In the genomic region with DNA sequence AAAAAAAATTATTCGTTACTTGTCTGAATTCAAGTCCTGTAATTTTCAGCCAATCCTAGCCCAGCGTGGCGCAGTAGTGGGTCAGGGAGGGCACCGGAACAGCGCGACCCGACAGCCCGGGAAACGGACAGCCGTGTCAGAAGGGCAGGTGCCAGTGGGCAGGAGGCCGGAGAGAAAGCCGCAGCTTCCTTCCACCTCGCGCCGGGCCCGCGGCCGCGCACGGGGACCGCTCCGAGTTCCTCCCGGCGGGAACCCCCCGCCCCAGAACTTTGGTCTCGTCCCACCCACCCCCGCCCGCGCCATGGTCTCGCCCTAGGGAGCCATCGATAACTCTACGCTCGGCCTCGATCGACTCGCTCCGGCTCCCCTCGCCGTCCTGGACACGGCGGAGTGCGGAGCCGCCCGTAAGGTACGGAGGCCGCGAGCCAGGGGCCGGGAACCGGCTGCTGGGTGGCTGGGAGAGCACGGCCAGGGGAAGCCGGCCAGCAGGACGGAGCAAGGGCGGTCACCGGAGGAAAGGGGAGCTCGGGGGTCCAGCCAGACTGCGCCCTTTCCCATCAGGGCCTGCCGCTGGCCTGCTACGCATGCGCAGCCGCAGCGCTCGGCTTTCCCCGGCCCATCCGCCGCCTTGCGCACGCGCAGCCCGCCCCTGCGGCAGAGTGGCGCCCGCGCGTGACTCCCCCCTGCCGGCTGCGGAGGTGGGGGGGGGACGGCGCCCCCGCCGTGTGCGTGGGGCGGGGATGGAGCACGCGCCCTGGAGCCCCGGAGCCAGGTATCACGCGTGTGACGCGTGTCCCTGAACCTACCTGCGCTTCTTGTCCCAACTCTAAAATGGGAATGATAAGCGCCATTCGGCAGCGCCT, we compare ENCODE assay signal across 8 cellular contexts. TPM values are rescaled to one million over a fixed set of nuclear protein-coding genes. Genes with fewer than 3 reads are reported as not detected.
DNase-seq lines count a peak whose midpoint lies in the region; ATAC-seq, FAIRE-seq and TF ChIP-seq lines count a peak whose summit lies in the region.

A gene with protein sequence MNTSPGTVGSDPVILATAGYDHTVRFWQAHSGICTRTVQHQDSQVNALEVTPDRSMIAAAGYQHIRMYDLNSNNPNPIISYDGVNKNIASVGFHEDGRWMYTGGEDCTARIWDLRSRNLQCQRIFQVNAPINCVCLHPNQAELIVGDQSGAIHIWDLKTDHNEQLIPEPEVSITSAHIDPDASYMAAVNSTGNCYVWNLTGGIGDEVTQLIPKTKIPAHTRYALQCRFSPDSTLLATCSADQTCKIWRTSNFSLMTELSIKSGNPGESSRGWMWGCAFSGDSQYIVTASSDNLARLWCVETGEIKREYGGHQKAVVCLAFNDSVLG (plus strand): TSS at position 351 of the 863 bp plus-strand sequence. CDS start 632 bp downstream, outside the sequence.

- peaks cover 33% of the 10 kb centered on the region for H3K4me1 ChIP-seq in HepG2 (ENCODE audit: insufficient read depth, low read length)

- CTCF ChIA-PET in activated CD4-positive, alpha-beta T cell treated with anti-CD3 and anti-CD28 coated beads, Interleukin-2, amount 10 ng/mL, durations not matched to agents 7 days and 5 days (lab: Charles Lee) = interaction anchor here (1.4 kb wide), 1 partner anchor 10 kb away, joined by 3 read pairs; a partner anchor contains a TSS
- CTCF ChIA-PET in HepG2 (lab: Yijun Ruan, JAX; ENCODE audit: low intra/inter-chr PET ratio, low total read pairs) = no interaction called here

- no peaks in the 10 kb centered on the region for H4K20me1 ChIP-seq in HepG2 (ENCODE audit: insufficient read depth, low read length)

- H3K79me2 ChIP-seq in HepG2 (ENCODE audit: insufficient read depth, low read length) = peaks cover 8% of the 10 kb centered on the region

- H3K27me3 ChIP-seq in HepG2 (ENCODE audit: control insufficient read depth in 1 of 2, insufficient read depth in 2 of 2, low read length in 2 of 2) = 0 out of 5 replicates have a peak, but pooled peaks cover 0 to 1% of the 10 kb centered on the region in 2 experiments

- peak within 1 kb of the TSS; percentile 87 for H3K27ac Mint-ChIP-seq in activated CD4-positive, alpha-beta T cell treated with anti-CD3 and anti-CD28 coated beads, Interleukin-2, amount 10 ng/mL, durations not matched to agents 7 days and 5 days

- H3K9ac ChIP-seq in HepG2 (ENCODE audit: insufficient read depth, low read depth, low read length) = peak within 1 kb of the TSS; percentile 97

- intact Hi-C loops in HepG2 (cut with micrococcal nuclease; ENCODE audit: unreplicated experiment) = no loop called here

- FAIRE-seq in HepG2 (lab: Jason Lieb, UNC) = no peak

- peaks cover 24% of the 10 kb centered on the region for H3K4me1 Mint-ChIP-seq in activated CD4-positive, alpha-beta T cell treated with anti-CD3 and anti-CD28 coated beads, Interleukin-2, amount 10 ng/mL, durations not matched to agents 7 days and 5 days

- TF ChIP-seq CTCF in HepG2 (CRISPR knock-in tag; IDR thresholded peaks at IDR 0.05) = peak; percentile 38; the same call in 1 of the 2 replicates

- H3K9me3 Mint-ChIP-seq in activated CD4-positive, alpha-beta T cell treated with anti-CD3 and anti-CD28 coated beads, Interleukin-2, amount 10 ng/mL, durations not matched to agents 7 days and 5 days = no peaks in the 10 kb centered on the region

- peaks cover 4% of the 10 kb centered on the region for H3K27me3 Mint-ChIP-seq in activated CD4-positive, alpha-beta T cell treated with anti-CD3 and anti-CD28 coated beads, Interleukin-2, amount 10 ng/mL, durations not matched to agents 7 days and 5 days

- POLR2A ChIA-PET in activated CD4-positive, alpha-beta T cell treated with anti-CD3 and anti-CD28 coated beads, Interleukin-2, amount 10 ng/mL, durations not matched to agents 7 days and 5 days (lab: Charles Lee) = no interaction called here
- POLR2A ChIA-PET in HepG2 (lab: Yijun Ruan, JAX) = interaction anchor here (0.8 to 4.3 kb wide), 6 partner anchors 9 to 50 kb away, joined by 3 to 18 read pairs (median 10); a partner anchor contains a TSS

- H3K4me3 Mint-ChIP-seq in activated CD4-positive, alpha-beta T cell treated with anti-CD3 and anti-CD28 coated beads, Interleukin-2, amount 10 ng/mL, durations not matched to agents 7 days and 5 days = peak within 1 kb of the TSS; percentile 77

- peak within 1 kb of the TSS; percentile 71 to 96 (median 83) for H3K4me3 ChIP-seq in HepG2 (replicated peaks in 1 of 3; ENCODE audit: insufficient read depth in 1 of 3, low read depth in 2 of 3, low read length in 3 of 3)

- H3K4me2 ChIP-seq in HepG2 (ENCODE audit: low read depth, low read length) = peak within 1 kb of the TSS; percentile 99

- no TSS peak for BruUV-seq in HepG2 (replicated peaks; lab: Mats Ljungman, UMichigan)

- WGBS in HepG2 (ENCODE audit: low lambda C conversion rate) = under 1% methylated on average over 33 of the region's 93 CpGs

- peak within 1 kb of the TSS; percentile 89 for H3K27ac ChIP-seq in HepG2 (ENCODE audit: extremely low read length, insufficient read depth, low read length)

- peaks cover 2 to 13% of the 10 kb centered on the region in 2 experiments; a peak in 3 of 5 replicates for H3K36me3 ChIP-seq in HepG2 (replicated peaks in 1 of 2; ENCODE audit: control insufficient read depth in 1 of 2, insufficient read depth in 2 of 2, low read length in 2 of 2)

- H3K36me3 Mint-ChIP-seq in activated CD4-positive, alpha-beta T cell treated with anti-CD3 and anti-CD28 coated beads, Interleukin-2, amount 10 ng/mL, durations not matched to agents 7 days and 5 days (ENCODE audit: low read depth) = peaks cover 15% of the 10 kb centered on the region

- peak within 1 kb of the TSS; percentile 71 for H2AFZ ChIP-seq in HepG2 (ENCODE audit: low read length)

- peak in 1 of 2 experiments; percentile 18; a peak in 1 of 4 replicates for TF ChIP-seq EP300 in HepG2 (IDR thresholded peaks at IDR 0.05; ENCODE audit: low read depth in 2 of 2, low read length in 2 of 2)
- TF ChIP-seq EP300 in HepG2 (CRISPR knock-in tag; IDR thresholded peaks at IDR 0.05; ENCODE audit: borderline replicate concordance) = peak; percentile 35; the same call in 1 of the 2 replicates

- ATAC-seq in GM18870 (IDR thresholded peaks at IDR 0.05; ENCODE audit: unreplicated experiment) = peak; percentile 53
- ATAC-seq in HG03139 (IDR thresholded peaks at IDR 0.05; ENCODE audit: unreplicated experiment) = peak; percentile 74
- peak; percentile 52 for ATAC-seq in HepG2

- DNase-seq in AG20443 (ENCODE audit: low spot score) (peak; percentile 100), NCI-H460 (ENCODE audit: extremely low read depth, low read depth) (peak; percentile 80), dedifferentiated amniotic fluid mesenchymal stem cell (ENCODE audit: extremely low spot score) (peak; percentile 79), HepG2 (ENCODE audit: low spot score) (peak; percentile 65)
- peak; percentile 88 for DNase-seq in activated CD4-positive, alpha-beta T cell treated with anti-CD3 and anti-CD28 coated beads, Interleukin-2, amount 10 ng/mL, durations not matched to agents 7 days and 5 days
- peak; percentile 79 to 86 for DNase-seq in stimulated activated CD4-positive, alpha-beta T cell treated with anti-CD3 and anti-CD28 coated beads, Interleukin-2, amount 100 ng/mL, for 48 hours

- in situ Hi-C loops in HepG2 (cut with HindIII; ENCODE audit: extremely low pct_ligation_motif_present, low pct_unique_long_range_greater_than_20kb) = no loop called here

- no peaks in the 10 kb centered on the region for H3K9me3 ChIP-seq in HepG2 (ENCODE audit: low read length)

- no peak for TF ChIP-seq RAD21 in HepG2 (CRISPR knock-in tag; IDR thresholded peaks at IDR 0.05)

- peak; percentile 77 to 80 for TF ChIP-seq POLR2A in HepG2 (IDR thresholded peaks at IDR 0.05; ENCODE audit: insufficient read depth in 1 of 2, low read depth in 2 of 2, low read length in 2 of 2)

TF ChIP-seq in HepG2, 621 proteins besides CTCF, POLR2A, EP300 and RAD21 (continues in another document):
- no peak for TF ChIP-seq STAT5B (CRISPR knock-in tag; IDR thresholded peaks at IDR 0.05)
- no peak for TF ChIP-seq ZNF292 (CRISPR knock-in tag; IDR thresholded peaks at IDR 0.05; ENCODE audit: borderline replicate concordance, low read depth)
- peak; percentile 57 for TF ChIP-seq MYC (CRISPR knock-in tag; IDR thresholded peaks at IDR 0.05; ENCODE audit: borderline replicate concordance)
- no peak for TF ChIP-seq ZNF282 (IDR thresholded peaks at IDR 0.05; ENCODE audit: partially characterized antibody)
- peak; percentile 56 for TF ChIP-seq TBL1XR1 (IDR thresholded peaks at IDR 0.05; ENCODE audit: borderline replicate concordance, low read length, partially characterized antibody)
- no peak for TF ChIP-seq RAD51 (IDR thresholded peaks at IDR 0.05; ENCODE audit: borderline replicate concordance)
- peak; percentile 74 for TF ChIP-seq SAP130 (CRISPR knock-in tag; IDR thresholded peaks at IDR 0.05; ENCODE audit: low read depth)

RNA-seq across cellular contexts. Expression of the gene that starts here (rescaled TPM):
- 58.5 and 58.7 TPM in 2 replicates for total RNA-seq in NCI-H460 (2014; rRNA removed; shearing (Covaris generic))
- polyA plus RNA-seq in NCI-H460 (2014; cell fraction: nucleus; rRNA removed) = 105 and 135 TPM in 2 replicates
- total RNA-seq in activated CD4-positive, alpha-beta T cell treated with anti-CD3 and anti-CD28 coated beads, Interleukin-2, amount 10 ng/mL, durations not matched to agents 7 days and 5 days = 10 to 100 TPM; 35.9 to 36.4 TPM
- total RNA-seq in HepG2 (2016; rRNA removed; fragmentation: Illumina TruSeq; extraction: Trizol) = 25.2 and 30.8 TPM in 2 replicates
- 66.8 and 68.3 TPM in 2 replicates for total RNA-seq in HepG2 (2016; cell fraction: cytosol; rRNA removed; fragmentation: Illumina TruSeq; extraction: Trizol; ENCODE audit: low read depth)
- 24.8 and 34.9 TPM in 2 replicates for total RNA-seq in HepG2 (2016; cell fraction: insoluble cytoplasmic fraction; rRNA removed; fragmentation: Illumina TruSeq; extraction: Trizol)
- total RNA-seq in HepG2 (2016; cell fraction: membrane; rRNA removed; fragmentation: Illumina TruSeq; extraction: Trizol) = 73.3 and 82.0 TPM in 2 replicates
- total RNA-seq in HepG2 (2016; cell fraction: nucleus; rRNA removed; fragmentation: Illumina TruSeq; extraction: Trizol) = 20.0 and 20.9 TPM in 2 replicates
- polyA plus RNA-seq in HepG2 (2011; rRNA removed) = 70.9 and 72.7 TPM in 2 replicates
- 88.3 and 159 TPM in 2 replicates for polyA plus RNA-seq in HepG2 (2011; cell fraction: cytosol; rRNA removed)
- polyA plus RNA-seq in HepG2 (2011; cell fraction: nucleus; rRNA removed) = 109 and 133 TPM in 2 replicates
- 26.5 and 34.3 TPM in 2 replicates for polyA plus RNA-seq in HepG2 (2012)
- 136 and 139 TPM in 2 replicates for polyA plus RNA-seq in HepG2 (2016; cell fraction: cytosol; fragmentation: Illumina TruSeq; extraction: Trizol; ENCODE audit: low read depth)
- polyA plus RNA-seq in HepG2 (2016; cell fraction: insoluble cytoplasmic fraction; fragmentation: Illumina TruSeq; extraction: Trizol; ENCODE audit: low read depth) = 45.5 and 48.4 TPM in 2 replicates
- 121 and 123 TPM in 2 replicates for polyA plus RNA-seq in HepG2 (2016; cell fraction: membrane; fragmentation: Illumina TruSeq; extraction: Trizol; ENCODE audit: low read depth)
- 52.7 and 57.3 TPM in 2 replicates for polyA plus RNA-seq in HepG2 (2016; cell fraction: nucleus; fragmentation: Illumina TruSeq; extraction: Trizol; ENCODE audit: insufficient read depth, low read depth)
- polyA minus RNA-seq in HepG2 (2011; rRNA and poly(A)+ RNA removed; ENCODE audit: low replicate concordance) = 111 and 121 TPM in 2 replicates
- 30.5 and 31.0 TPM in 2 replicates for polyA minus RNA-seq in HepG2 (2011; cell fraction: cytosol; rRNA and poly(A)+ RNA removed)
- 41.5 and 46.5 TPM in 2 replicates for polyA minus RNA-seq in HepG2 (2011; cell fraction: nucleus; rRNA and poly(A)+ RNA removed)

Comparison
In these comparisons a context has a peak if more than half of its experiments do, and no peak if none do; other contexts are left out.
1. Peak in every context shown above with its lines: DNase-seq, ATAC-seq, H3K4me3 ChIP-seq and H3K27ac ChIP-seq.